ENCODE assay signal across 8 cellular contexts in genomic region chr13:27170521-27171243, GRCh38. TPM values are rescaled to one million over a fixed set of nuclear protein-coding genes. Genes with fewer than 3 reads are reported as not detected.
DNase-seq lines count a peak whose midpoint lies in the region; ATAC-seq and TF ChIP-seq lines count a peak whose summit lies in the region.

No MANE protein-coding gene starts in this region.

- ATAC-seq in HG02938 (IDR thresholded peaks at IDR 0.05; ENCODE audit: unreplicated experiment) (peak; percentile 2), GM18520 (IDR thresholded peaks at IDR 0.05; ENCODE audit: unreplicated experiment) (no peak)

- H3K4me3 Mint-ChIP-seq in activated T-helper 1 cell treated with anti-CD3 and anti-CD28 coated beads, Interleukin-12 subunit alpha, Interleukin-12 subunit beta, Interleukin-2, Interleukin-4 antibody, amounts not matched to agents 30 ng/mL and 10 ng/mL and 1 ng/mL, durations not matched to agents 14 hours and 24 hours and 36 hours: peak overlapping the region; percentile 99

- H3K9me3 Mint-ChIP-seq in activated T-helper 1 cell treated with anti-CD3 and anti-CD28 coated beads, Interleukin-12 subunit alpha, Interleukin-12 subunit beta, Interleukin-2, Interleukin-4 antibody, amounts not matched to agents 30 ng/mL and 10 ng/mL and 1 ng/mL, durations not matched to agents 14 hours and 24 hours and 36 hours: no peaks in the 10 kb centered on the region

- peaks cover 57% of the 10 kb centered on the region for H3K4me1 Mint-ChIP-seq in activated T-helper 1 cell treated with anti-CD3 and anti-CD28 coated beads, Interleukin-12 subunit alpha, Interleukin-12 subunit beta, Interleukin-2, Interleukin-4 antibody, amounts not matched to agents 30 ng/mL and 10 ng/mL and 1 ng/mL, durations not matched to agents 14 hours and 24 hours and 36 hours (ENCODE audit: low read depth)

- H3K4me3 ChIP-seq in fibroblast of the aortic adventitia (ENCODE audit: low read depth, low read length): peak overlapping the region; percentile 83
- H3K4me3 ChIP-seq in neural cell (ENCODE audit: low read length): peak overlapping the region; percentile 80
- H3K4me3 ChIP-seq in thymus (ENCODE audit: low read length): peak overlapping the region; percentile 84

- no peaks in the 10 kb centered on the region for H3K27me3 ChIP-seq in neural cell (ENCODE audit: insufficient read depth, low read depth, low read length)
- no peaks in the 10 kb centered on the region for H3K27me3 ChIP-seq in thymus (ENCODE audit: control insufficient read depth, insufficient read depth)

- H3K9me2 ChIP-seq in neural cell (ENCODE audit: insufficient read depth, low read length): no peaks in the 10 kb centered on the region

- H3K79me2 ChIP-seq in neural cell (replicated peaks; ENCODE audit: insufficient read depth, low read length): peaks cover 44% of the 10 kb centered on the region

- TF ChIP-seq CTCF in fibroblast of the aortic adventitia (IDR thresholded peaks at IDR 0.05; ENCODE audit: insufficient read depth, low read length) (no peak), neural cell (IDR thresholded peaks at IDR 0.05; ENCODE audit: poor library complexity, severe bottlenecking) (no peak)

- peak; percentile 47 to 58 for DNase-seq in NOMO-1 (lab: John Stamatoyannopoulos, UW; ENCODE audit: unreplicated experiment in 2 of 2)
- peak; percentile 21 for DNase-seq in activated T-helper 1 cell treated with anti-CD3 and anti-CD28 coated beads, Interleukin-12 subunit alpha, Interleukin-12 subunit beta, Interleukin-2, Interleukin-4 antibody, amounts not matched to agents 30 ng/mL and 10 ng/mL and 1 ng/mL, durations not matched to agents 14 hours and 24 hours and 36 hours (ENCODE audit: low spot score)
- peak; percentile 36 for DNase-seq in fibroblast of the aortic adventitia (ENCODE audit: low read depth)

- H3K36me3 ChIP-seq in ES-I3 (ENCODE audit: insufficient read depth, low read length) (no peaks in the 10 kb centered on the region), neural cell (ENCODE audit: insufficient read depth, low read length) (no peaks in the 10 kb centered on the region), thymus (ENCODE audit: control insufficient read depth, insufficient read depth) (no peaks in the 10 kb centered on the region)

- no peaks in the 10 kb centered on the region for H3K27me3 Mint-ChIP-seq in activated T-helper 1 cell treated with anti-CD3 and anti-CD28 coated beads, Interleukin-12 subunit alpha, Interleukin-12 subunit beta, Interleukin-2, Interleukin-4 antibody, amounts not matched to agents 30 ng/mL and 10 ng/mL and 1 ng/mL, durations not matched to agents 14 hours and 24 hours and 36 hours (ENCODE audit: insufficient read depth)

- H3K27ac Mint-ChIP-seq in activated T-helper 1 cell treated with anti-CD3 and anti-CD28 coated beads, Interleukin-12 subunit alpha, Interleukin-12 subunit beta, Interleukin-2, Interleukin-4 antibody, amounts not matched to agents 30 ng/mL and 10 ng/mL and 1 ng/mL, durations not matched to agents 14 hours and 24 hours and 36 hours: peak overlapping the region; percentile 100

- peaks cover 7% of the 10 kb centered on the region for H4K20me1 ChIP-seq in neural cell (ENCODE audit: insufficient read depth)

- 1% methylated on average over 55 of the region's 56 CpGs for WGBS in thymus

- H2AFZ ChIP-seq in neural cell (ENCODE audit: low read depth, low read length): no peak overlapping the region

- H3K4me1 ChIP-seq in ES-I3 (ENCODE audit: insufficient read depth, low read length): peaks cover 7% of the 10 kb centered on the region; the same call in 1 of the 2 replicates
- H3K4me1 ChIP-seq in thymus (ENCODE audit: control insufficient read depth, insufficient read depth, low read length): peaks cover 4% of the 10 kb centered on the region

- H3F3A ChIP-seq in neural cell (ENCODE audit: insufficient read depth, low read length, poor library complexity, severe bottlenecking): no peaks in the 10 kb centered on the region

- TF ChIP-seq RAD21 in neural cell (conservative IDR thresholded peaks at IDR 0.05): peak; percentile 22

- no peaks in the 10 kb centered on the region for H3K9me3 ChIP-seq in ES-I3 (ENCODE audit: control insufficient read depth, insufficient read depth, low read length)
- H3K9me3 ChIP-seq in neural cell (ENCODE audit: low read length): no peaks in the 10 kb centered on the region
- no peaks in the 10 kb centered on the region for H3K9me3 ChIP-seq in thymus (ENCODE audit: control insufficient read depth)

- H3K4me2 ChIP-seq in neural cell (ENCODE audit: low read length): peak overlapping the region; percentile 81

- H3K9ac ChIP-seq in ES-I3 (ENCODE audit: low read depth, low read length) (peak overlapping the region; percentile 85), neural cell (ENCODE audit: low read length) (peak overlapping the region; percentile 65)

- H3K27ac ChIP-seq in neural cell (ENCODE audit: low read length) (no peak overlapping the region), thymus (ENCODE audit: low read depth) (peak overlapping the region; percentile 87)

- TF ChIP-seq EP300 in neural cell (conservative IDR thresholded peaks at IDR 0.05; ENCODE audit: poor library complexity, severe bottlenecking): no peak

- intact Hi-C loops in activated T-helper 1 cell treated with anti-CD3 and anti-CD28 coated beads, Interleukin-12 subunit alpha, Interleukin-12 subunit beta, Interleukin-2, Interleukin-4 antibody, amounts not matched to agents 30 ng/mL and 10 ng/mL and 1 ng/mL, durations not matched to agents 14 hours and 24 hours and 36 hours (cut with micrococcal nuclease): loop anchor here (1.0 to 5.0 kb wide), 10 partner anchors 23 to 452 kb away; partner anchors contain the start of genes LNX2, MTIF3, POLR1D and RASL11A

- H3K36me3 Mint-ChIP-seq in activated T-helper 1 cell treated with anti-CD3 and anti-CD28 coated beads, Interleukin-12 subunit alpha, Interleukin-12 subunit beta, Interleukin-2, Interleukin-4 antibody, amounts not matched to agents 30 ng/mL and 10 ng/mL and 1 ng/mL, durations not matched to agents 14 hours and 24 hours and 36 hours (ENCODE audit: low read depth): peaks cover 6% of the 10 kb centered on the region

TF ChIP-seq in neural cell, 6 proteins besides CTCF, POLR2A, EP300 and RAD21:
- TF ChIP-seq TAF1 (IDR thresholded peaks at IDR 0.05; ENCODE audit: low read depth): no peak
- TF ChIP-seq MXI1 (conservative IDR thresholded peaks at IDR 0.05; ENCODE audit: poor library complexity, severe bottlenecking): peak; percentile 58

RNA-seq across cellular contexts. Expression of gene USP12, which starts 0.9 kb away (rescaled TPM):
- 45.8 and 49.1 TPM in 2 replicates for total RNA-seq in activated T-helper 1 cell treated with anti-CD3 and anti-CD28 coated beads, Interleukin-12 subunit alpha, Interleukin-12 subunit beta, Interleukin-2, Interleukin-4 antibody, amounts not matched to agents 30 ng/mL and 10 ng/mL and 1 ng/mL, durations not matched to agents 14 hours and 24 hours and 36 hours
- total RNA-seq in fibroblast of the aortic adventitia (ENCODE audit: low replicate concordance): 15.3 and 28.2 TPM in 2 replicates
- polyA plus RNA-seq in neural cell (22.1 and 26.2 TPM in 2 replicates), thymus (14.6 TPM)
- 60.1 and 62.3 TPM in 2 replicates for polyA minus RNA-seq in neural cell
